15 cellular contexts compared by ENCODE assay signal in genomic region chr5:139682016-139682975, GRCh38. TPM values are rescaled to one million over a fixed set of nuclear protein-coding genes. Genes with fewer than 3 reads are reported as not detected.
A peak's percentile ranks its signal among the peaks of the same experiment; 100 is the strongest.
DNase-seq lines count a peak whose midpoint lies in the region; ATAC-seq and TF ChIP-seq lines count a peak whose summit lies in the region.
"Had no signal": no experiment of that assay in that cellular context is flagged by ENCODE, and none has a peak within 500 bp of the region (broad histone marks: within the 10 kb centered on the region; RNA-seq: fewer than 3 reads in every experiment).

No MANE protein-coding gene starts in this region.

- H3K9me3 Mint-ChIP-seq in natural killer cell (no peaks in the 10 kb centered on the region), osteocyte (ENCODE audit: unreplicated experiment) (no peaks in the 10 kb centered on the region)
- no peaks in the 10 kb centered on the region for H3K9me3 Mint-ChIP-seq in natural killer cell treated with Interleukin-12 subunit alpha and Interleukin-12 subunit beta and Interleukin-15 and Interleukin-18, amount 100 ng/mL, for 72 hours
- H3K9me3 Mint-ChIP-seq: activated CD4-positive, alpha-beta memory T cell treated with anti-CD3 and anti-CD28 coated beads, Interleukin-2, amount 10 ng/mL, durations not matched to agents 7 days and 5 days; CD8-positive, alpha-beta T cell had no signal

- intact Hi-C loops in natural killer cell (cut with micrococcal nuclease) (no loop called here), Right ventricle myocardium superior (cut with DNase I) (loop anchor here (5.0 kb wide), 1 partner anchor 35 kb away; the partner anchor contains the start of gene CXXC5)

- TF ChIP-seq CTCF in natural killer cell (IDR thresholded peaks at IDR 0.05) (no peak), osteocyte (IDR thresholded peaks at IDR 0.05) (no peak)

- H3K4me1 Mint-ChIP-seq in natural killer cell (peaks cover 60 to 77% of the 10 kb centered on the region in 2 donors), osteocyte (ENCODE audit: unreplicated experiment) (peaks cover 78% of the 10 kb centered on the region)
- peaks cover 27 to 58% of the 10 kb centered on the region in 2 donors for H3K4me1 Mint-ChIP-seq in natural killer cell treated with Interleukin-12 subunit alpha and Interleukin-12 subunit beta and Interleukin-15 and Interleukin-18, amount 100 ng/mL, for 72 hours (ENCODE audit: low read depth in 2 of 2)
- H3K4me1 Mint-ChIP-seq: activated CD4-positive, alpha-beta memory T cell treated with anti-CD3 and anti-CD28 coated beads, Interleukin-2, amount 10 ng/mL, durations not matched to agents 7 days and 5 days had no signal

- H3K4me3 Mint-ChIP-seq in natural killer cell (no peak overlapping the region), osteocyte (ENCODE audit: unreplicated experiment) (no peak overlapping the region)
- H3K4me3 Mint-ChIP-seq in natural killer cell treated with Interleukin-12 subunit alpha and Interleukin-12 subunit beta and Interleukin-15 and Interleukin-18, amount 100 ng/mL, for 72 hours = no peak overlapping the region
- H3K4me3 Mint-ChIP-seq: activated CD4-positive, alpha-beta memory T cell treated with anti-CD3 and anti-CD28 coated beads, Interleukin-2, amount 10 ng/mL, durations not matched to agents 7 days and 5 days; CD8-positive, alpha-beta T cell had no signal

- DNase-seq in natural killer cell = no peak
- no peak for DNase-seq in natural killer cell treated with Interleukin-12 subunit alpha and Interleukin-12 subunit beta and Interleukin-15 and Interleukin-18, amount 100 ng/mL, for 72 hours (ENCODE audit: low spot score)
- DNase-seq in hypothalamus (lab: John Stamatoyannopoulos, UW) = peak in 28 of 51 donors; percentile 10 to 83 (median 62)
- DNase-seq in osteocyte (ENCODE audit: extremely low spot score, unreplicated experiment) = no peak
- DNase-seq in OCI-M1 (lab: John Stamatoyannopoulos, UW) = no peak
- DNase-seq in HUDEP-2 (lab: John Stamatoyannopoulos, UW; ENCODE audit: unreplicated experiment in 76 of 76) = no peak
- no peak for DNase-seq in Right ventricle myocardium superior
- DNase-seq: activated CD4-positive, alpha-beta memory T cell treated with anti-CD3 and anti-CD28 coated beads, Interleukin-2, amount 10 ng/mL, durations not matched to agents 7 days and 5 days; CD8-positive, alpha-beta T cell; colonic mucosa; erythroblast; islet precursor cell; NCI-H2081 treated with DMSO at 0.1 percent for 48 hours; NCI-H69 had no signal

- ATAC-seq in natural killer cell (no peak), HG03354 (IDR thresholded peaks at IDR 0.05; ENCODE audit: poor library complexity, severe bottlenecking, unreplicated experiment) (no peak), Right ventricle myocardium superior (ENCODE audit: poor library complexity) (no peak)
- ATAC-seq in natural killer cell treated with Interleukin-12 subunit alpha and Interleukin-12 subunit beta and Interleukin-15 and Interleukin-18, amount 100 ng/mL, for 72 hours = no peak
- ATAC-seq: CD8-positive, alpha-beta T cell had no signal

- H3K36me3 Mint-ChIP-seq in natural killer cell = no peaks in the 10 kb centered on the region
- no peaks in the 10 kb centered on the region for H3K36me3 Mint-ChIP-seq in natural killer cell treated with Interleukin-12 subunit alpha and Interleukin-12 subunit beta and Interleukin-15 and Interleukin-18, amount 100 ng/mL, for 72 hours
- H3K36me3 Mint-ChIP-seq in osteocyte (ENCODE audit: unreplicated experiment) = peaks cover 48% of the 10 kb centered on the region

- peak overlapping the region; percentile 84 to 85 for H3K27ac Mint-ChIP-seq in natural killer cell
- H3K27ac Mint-ChIP-seq in natural killer cell treated with Interleukin-12 subunit alpha and Interleukin-12 subunit beta and Interleukin-15 and Interleukin-18, amount 100 ng/mL, for 72 hours = peak overlapping the region in 1 of 2 donors; percentile 92
- peak overlapping the region; percentile 76 for H3K27ac Mint-ChIP-seq in osteocyte (ENCODE audit: unreplicated experiment)
- H3K27ac Mint-ChIP-seq: activated CD4-positive, alpha-beta memory T cell treated with anti-CD3 and anti-CD28 coated beads, Interleukin-2, amount 10 ng/mL, durations not matched to agents 7 days and 5 days; CD8-positive, alpha-beta T cell had no signal

- H3K27me3 Mint-ChIP-seq in natural killer cell (ENCODE audit: low read depth in 2 of 2) = no peaks in the 10 kb centered on the region
- H3K27me3 Mint-ChIP-seq in natural killer cell treated with Interleukin-12 subunit alpha and Interleukin-12 subunit beta and Interleukin-15 and Interleukin-18, amount 100 ng/mL, for 72 hours = no peaks in the 10 kb centered on the region
- H3K27me3 Mint-ChIP-seq in osteocyte (ENCODE audit: unreplicated experiment) = no peaks in the 10 kb centered on the region

RNA-seq across cellular contexts. Expression of gene CXXC5, which starts 34.1 kb away (rescaled TPM):
- 100 to 1,000 TPM in 1 of 3 donors, 10 to 100 TPM in 2; 75.6 to 124 (median 84.8) TPM for total RNA-seq in natural killer cell
- total RNA-seq in natural killer cell treated with Interleukin-12 subunit alpha and Interleukin-12 subunit beta and Interleukin-15 and Interleukin-18, amount 100 ng/mL, for 72 hours = 1 to 10 TPM; 4.7 to 9.0 TPM
- total RNA-seq in osteocyte = 239 and 259 TPM in 2 replicates
- 67.3 TPM for total RNA-seq in Right ventricle myocardium superior

Comparison
In these comparisons a context has a peak if more than half of its experiments do, and no peak if none do; other contexts are left out.
1. DNase-seq: peak in hypothalamus (28 of 51); none in natural killer cell (single experiment), natural killer cell treated with Interleukin-12 subunit alpha and Interleukin-12 subunit beta and Interleukin-15 and Interleukin-18, amount 100 ng/mL, for 72 hours (single experiment), osteocyte (single experiment), OCI-M1 (single experiment), HUDEP-2 (0 of 76) and Right ventricle myocardium superior (single experiment).